In genomic region chr12:47679785-47680184, GRCh38 we compare ENCODE assay signal across 31 cellular contexts. TPM values are rescaled to one million over a fixed set of nuclear protein-coding genes. Genes with fewer than 3 reads are reported as not detected.
"Had no signal": no experiment of that assay in that cellular context is flagged by ENCODE, and none has a peak within 500 bp of the region (broad histone marks: within the 10 kb centered on the region; RNA-seq: fewer than 3 reads in every experiment).

No MANE protein-coding gene starts in this region.

- DNase-seq: stimulated activated CD4-positive, alpha-beta T cell treated with anti-CD3 and anti-CD28 coated beads, Interleukin-2, amount 100 ng/mL, for 48 hours; stimulated activated CD4-positive, alpha-beta T cell treated with anti-CD3 and anti-CD28 coated beads, Interleukin-4, amount 100 ng/mL, for 1 hour; stimulated activated CD4-positive, alpha-beta T cell treated with anti-CD3 and anti-CD28 coated beads, Interleukin-4, amount 100 ng/mL, for 24 hours; stimulated activated CD4-positive, alpha-beta T cell treated with anti-CD3 and anti-CD28 coated beads, Interleukin-4, amount 100 ng/mL, for 4 hours; stimulated activated CD8-positive, alpha-beta memory T cell treated with anti-CD3 and anti-CD28 coated beads, Interleukin-4, amount 100 ng/mL, for 48 hours; stimulated activated naive B cell treated with anti-CD40 and anti-IgM and Interleukin-4, amounts not matched to agents 10 μg/mL and 1 μg/mL and 100 μg/mL, for 72 hours; stimulated activated naive CD4-positive, alpha-beta T cell; stimulated activated naive CD4-positive, alpha-beta T cell treated with Interleukin-2 at 50 U/mL for 16 hours; stimulated activated naive CD8-positive, alpha-beta T cell treated with anti-CD3 and anti-CD28 coated beads, Interleukin-15, amount 100 ng/mL, for 72 hours; stimulated activated naive CD8-positive, alpha-beta T cell treated with anti-CD3 and anti-CD28 coated beads, Interleukin-15, Interleukin-2, amounts not matched to agents 100 U/mL and 50 U/mL, for 24 hours; stomach; substantia nigra; testis; thyroid gland; tibial artery; transverse colon; trophoblast cell; upper lobe of left lung; upper lobe of right lung; uterus had no signal

- FAIRE-seq: urothelium cell line had no signal

- H3K9me3 ChIP-seq: stomach, suprapubic skin, testis, thoracic aorta, thyroid gland, tibial artery, tibial nerve, transverse colon, upper lobe of left lung, upper lobe of right lung, uterus, vagina had no signal

- H3K27me3 ChIP-seq: stomach, suprapubic skin, testis, thyroid gland, tibial artery, tibial nerve, transverse colon, upper lobe of left lung, upper lobe of right lung, uterus, vagina had no signal

- H3K27me3 Mint-ChIP-seq: stimulated activated memory B cell treated with anti-CD40 and anti-IgM and Interleukin-4, amounts not matched to agents 10 μg/mL and 1 μg/mL and 100 μg/mL, for 72 hours; stimulated activated naive B cell treated with anti-CD40 and anti-IgM and Interleukin-4, amounts not matched to agents 10 μg/mL and 1 μg/mL and 100 μg/mL, for 72 hours; stimulated activated naive CD8-positive, alpha-beta T cell treated with anti-CD3 and anti-CD28 coated beads, Interleukin-15, amount 100 ng/mL, for 72 hours; stimulated activated naive CD8-positive, alpha-beta T cell treated with anti-CD3 and anti-CD28 coated beads, Interleukin-15, Interleukin-2, amounts not matched to agents 100 ng/mL and 50 ng/mL, for 24 hours; type B pancreatic cell had no signal

- H3K27ac Mint-ChIP-seq: stimulated activated effector memory CD8-positive, alpha-beta T cell treated with anti-CD3 and anti-CD28 coated beads, Interleukin-12 subunit alpha, Interleukin-12 subunit beta, amount 100 ng/mL, for 72 hours; stimulated activated memory B cell treated with anti-CD40 and anti-IgM and Interleukin-4, amounts not matched to agents 10 μg/mL and 1 μg/mL and 100 μg/mL, for 72 hours; stimulated activated naive B cell treated with anti-CD40 and anti-IgM and Interleukin-4, amounts not matched to agents 10 μg/mL and 1 μg/mL and 100 μg/mL, for 72 hours; stimulated activated naive CD8-positive, alpha-beta T cell treated with anti-CD3 and anti-CD28 coated beads, Interleukin-15, amount 100 ng/mL, for 72 hours; stimulated activated naive CD8-positive, alpha-beta T cell treated with anti-CD3 and anti-CD28 coated beads, Interleukin-15, Interleukin-2, amounts not matched to agents 100 ng/mL and 50 ng/mL, for 24 hours; type B pancreatic cell had no signal

- H3K27ac ChIP-seq: stomach, suprapubic skin, testis, thoracic aorta, thyroid gland, tibial artery, tibial nerve, transverse colon, upper lobe of left lung, upper lobe of right lung, uterus, vagina had no signal

- H3K4me1 ChIP-seq: stomach, suprapubic skin, testis, thyroid gland, tibial artery, tibial nerve, transverse colon, upper lobe of left lung, upper lobe of right lung, uterus, vagina had no signal

- H3K36me3 ChIP-seq: uterus had no signal

- H3K4me3 Mint-ChIP-seq: stimulated activated effector memory CD8-positive, alpha-beta T cell treated with anti-CD3 and anti-CD28 coated beads, Interleukin-12 subunit alpha, Interleukin-12 subunit beta, amount 100 ng/mL, for 72 hours; stimulated activated memory B cell treated with anti-CD40 and anti-IgM and Interleukin-4, amounts not matched to agents 10 μg/mL and 1 μg/mL and 100 μg/mL, for 72 hours; stimulated activated naive B cell treated with anti-CD40 and anti-IgM and Interleukin-4, amounts not matched to agents 10 μg/mL and 1 μg/mL and 100 μg/mL, for 72 hours; stimulated activated naive CD8-positive, alpha-beta T cell treated with anti-CD3 and anti-CD28 coated beads, Interleukin-15, amount 100 ng/mL, for 72 hours; stimulated activated naive CD8-positive, alpha-beta T cell treated with anti-CD3 and anti-CD28 coated beads, Interleukin-15, Interleukin-2, amounts not matched to agents 100 ng/mL and 50 ng/mL, for 24 hours; type B pancreatic cell had no signal

- ATAC-seq: stimulated activated effector memory CD8-positive, alpha-beta T cell treated with anti-CD3 and anti-CD28 coated beads, Interleukin-12 subunit alpha, Interleukin-12 subunit beta, amount 100 ng/mL, for 72 hours; stimulated activated memory B cell treated with anti-CD40 and anti-IgM and Interleukin-4, amounts not matched to agents 10 μg/mL and 1 μg/mL and 100 μg/mL, for 72 hours; stimulated activated naive B cell treated with anti-CD40 and anti-IgM and Interleukin-4, amounts not matched to agents 10 μg/mL and 1 μg/mL and 100 μg/mL, for 72 hours; stimulated activated naive CD8-positive, alpha-beta T cell treated with anti-CD3 and anti-CD28 coated beads, Interleukin-15, amount 100 ng/mL, for 72 hours; stimulated activated naive CD8-positive, alpha-beta T cell treated with anti-CD3 and anti-CD28 coated beads, Interleukin-15, Interleukin-2, amounts not matched to agents 100 U/mL and 50 U/mL, for 24 hours; upper lobe of right lung had no signal

- H3K4me3 ChIP-seq: stomach, suprapubic skin, testis, thoracic aorta, thyroid gland, tibial artery, tibial nerve, transverse colon, upper lobe of left lung, upper lobe of right lung, uterus, vagina had no signal

- H3K9me3 Mint-ChIP-seq: stimulated activated effector memory CD8-positive, alpha-beta T cell treated with anti-CD3 and anti-CD28 coated beads, Interleukin-12 subunit alpha, Interleukin-12 subunit beta, amount 100 ng/mL, for 72 hours; stimulated activated memory B cell treated with anti-CD40 and anti-IgM and Interleukin-4, amounts not matched to agents 10 μg/mL and 1 μg/mL and 100 μg/mL, for 72 hours; stimulated activated naive B cell treated with anti-CD40 and anti-IgM and Interleukin-4, amounts not matched to agents 10 μg/mL and 1 μg/mL and 100 μg/mL, for 72 hours; stimulated activated naive CD8-positive, alpha-beta T cell treated with anti-CD3 and anti-CD28 coated beads, Interleukin-15, amount 100 ng/mL, for 72 hours; stimulated activated naive CD8-positive, alpha-beta T cell treated with anti-CD3 and anti-CD28 coated beads, Interleukin-15, Interleukin-2, amounts not matched to agents 100 ng/mL and 50 ng/mL, for 24 hours; type B pancreatic cell had no signal

RNA-seq across cellular contexts. Expression of gene ENDOU, which starts 45.5 kb away (rescaled TPM):
- total RNA-seq: temporal lobe, urinary bladder had no signal
